In genomic region chr15:43792761-43793493, GRCh38 we compare ENCODE assay signal across 9 cellular contexts. TPM values are rescaled to one million over a fixed set of nuclear protein-coding genes. Genes with fewer than 3 reads are reported as not detected.
DNase-seq lines count a peak whose midpoint lies in the region; ATAC-seq and TF ChIP-seq lines count a peak whose summit lies in the region.
"Had no signal": no experiment of that assay in that cellular context is flagged by ENCODE, and none has a peak within 500 bp of the region (broad histone marks: within the 10 kb centered on the region; RNA-seq: fewer than 3 reads in every experiment).

No MANE protein-coding gene starts in this region.

- intact Hi-C loops in CD4-positive, alpha-beta T cell (cut with DNase I, micrococcal nuclease) = loop anchor here (1.0 to 10.0 kb wide), 4 partner anchors 7 to 278 kb away; partner anchors contain the start of genes WDR76 (in 2 of the 2), HYPK (in 1 of the 2), MAP1A (in 1 of the 2) and SERINC4 (in 1 of the 2)
- intact Hi-C loops in posterior vena cava (cut with DNase I) = no loop called here

- H3K27ac ChIP-seq in CD4-positive, alpha-beta T cell (ENCODE audit: low read depth, low read length) = peak overlapping the region; percentile 98

- no peak for ATAC-seq in CD4-positive, alpha-beta T cell (ENCODE audit: poor library complexity)
- ATAC-seq in activated T-helper 17 cell treated with anti-CD3 and anti-CD28 coated beads, Interleukin-2, amount 50 U/mL, for 72 hours (replicated peaks) = no peak
- ATAC-seq in GM18907 (IDR thresholded peaks at IDR 0.05; ENCODE audit: unreplicated experiment) (no peak), HG03342 (IDR thresholded peaks at IDR 0.05; ENCODE audit: unreplicated experiment) (no peak)

- CTCF ChIA-PET in CD4-positive, alpha-beta T cell (lab: Charles Lee) = interaction anchor here (1.3 to 4.8 kb wide), 4 partner anchors 12 to 17 kb away, joined by 3 to 29 read pairs (median 4); partner anchors contain the start of gene ELL3

- TF ChIP-seq RAD21 in Ishikawa (IDR thresholded peaks at IDR 0.05; ENCODE audit: low read depth) = no peak

- H3K9me3 Mint-ChIP-seq in CD4-positive, alpha-beta T cell = no peaks in the 10 kb centered on the region
- no peaks in the 10 kb centered on the region for H3K9me3 Mint-ChIP-seq in activated T-helper 17 cell treated with anti-CD3 and anti-CD28 coated beads, Interleukin-2, amount 50 U/mL, for 72 hours

- no peak for TF ChIP-seq CTCF in CD4-positive, alpha-beta T cell (IDR thresholded peaks at IDR 0.05)

- POLR2A ChIA-PET in CD4-positive, alpha-beta T cell (lab: Charles Lee) = interaction anchor here (1.0 to 4.4 kb wide), 6 partner anchors 7 to 43 kb away, joined by 3 to 55 read pairs (median 14); partner anchors contain the start of genes ELL3, HYPK, MFAP1 and SERINC4

- no peak for TF ChIP-seq EP300 in Ishikawa (IDR thresholded peaks at IDR 0.05; ENCODE audit: borderline replicate concordance)

- peak overlapping the region; percentile 99 for H3K27ac Mint-ChIP-seq in CD4-positive, alpha-beta T cell
- peak overlapping the region; percentile 97 for H3K27ac Mint-ChIP-seq in activated T-helper 17 cell treated with anti-CD3 and anti-CD28 coated beads, Interleukin-2, amount 50 U/mL, for 72 hours

- no peaks in the 10 kb centered on the region for H3K27me3 Mint-ChIP-seq in CD4-positive, alpha-beta T cell
- H3K27me3 Mint-ChIP-seq in activated T-helper 17 cell treated with anti-CD3 and anti-CD28 coated beads, Interleukin-2, amount 50 U/mL, for 72 hours = no peaks in the 10 kb centered on the region

- H3K27me3 ChIP-seq in CD4-positive, alpha-beta T cell (ENCODE audit: control insufficient read depth, insufficient read depth, low read length) = no peaks in the 10 kb centered on the region

- H3K9me3 ChIP-seq in CD4-positive, alpha-beta T cell (ENCODE audit: control insufficient read depth, low read length) = no peaks in the 10 kb centered on the region

- peak overlapping the region; percentile 99 for H3K4me3 Mint-ChIP-seq in CD4-positive, alpha-beta T cell
- H3K4me3 Mint-ChIP-seq in activated T-helper 17 cell treated with anti-CD3 and anti-CD28 coated beads, Interleukin-2, amount 50 U/mL, for 72 hours = peak overlapping the region; percentile 97

- DNase-seq in CD4-positive, alpha-beta T cell = peak in 2 of 10 experiments; percentile 7 to 16
- DNase-seq in glomerular visceral epithelial cell (ENCODE audit: extremely low spot score) (peak; percentile 26), posterior vena cava (ENCODE audit: low spot score) (peak; percentile 86), hippocampal formation (lab: John Stamatoyannopoulos, UW) (no peak)

- H3K4me1 Mint-ChIP-seq in CD4-positive, alpha-beta T cell (ENCODE audit: low read depth) = peaks cover 63% of the 10 kb centered on the region
- peaks cover 29% of the 10 kb centered on the region for H3K4me1 Mint-ChIP-seq in activated T-helper 17 cell treated with anti-CD3 and anti-CD28 coated beads, Interleukin-2, amount 50 U/mL, for 72 hours

- peaks cover 63% of the 10 kb centered on the region for H3K36me3 Mint-ChIP-seq in CD4-positive, alpha-beta T cell (ENCODE audit: low read depth)
- peaks cover 61% of the 10 kb centered on the region for H3K36me3 Mint-ChIP-seq in activated T-helper 17 cell treated with anti-CD3 and anti-CD28 coated beads, Interleukin-2, amount 50 U/mL, for 72 hours (ENCODE audit: low read depth)

TF ChIP-seq in Ishikawa, 13 proteins besides CTCF, POLR2A, EP300 and RAD21:
- TF ChIP-seq YY1 (IDR thresholded peaks at IDR 0.05; ENCODE audit: low read depth) (no peak), TCF12 (IDR thresholded peaks at IDR 0.05; ENCODE audit: low read depth) (0 out of 2 replicates have a peak, but pooled peaks have one; percentile 7)

RNA-seq across cellular contexts. Expression of gene SERF2, which starts 0.8 kb away (rescaled TPM):
- total RNA-seq in CD4-positive, alpha-beta T cell = 100 to 1,000 TPM; 319 to 323 TPM
- total RNA-seq in activated T-helper 17 cell treated with anti-CD3 and anti-CD28 coated beads, Interleukin-2, amount 50 U/mL, for 72 hours = 100 to 1,000 TPM; 521 to 550 TPM
- total RNA-seq in posterior vena cava = 100 to 1,000 TPM; 618 to 766 TPM

RNA-seq across cellular contexts. Expression of gene SERINC4, which starts 7.1 kb away (rescaled TPM):
- total RNA-seq in CD4-positive, alpha-beta T cell = under 1 TPM in 1 of 2 experiments, not detected in 1; 0.36 TPM
- total RNA-seq in activated T-helper 17 cell treated with anti-CD3 and anti-CD28 coated beads, Interleukin-2, amount 50 U/mL, for 72 hours = under 1 TPM; 0.17 to 0.24 TPM
- total RNA-seq in posterior vena cava = not detected
- total RNA-seq: M059J had no signal

RNA-seq across cellular contexts. Expression of gene HYPK, which starts 7.5 kb away (rescaled TPM):
- total RNA-seq in CD4-positive, alpha-beta T cell = 10 to 100 TPM; 17.6 to 18.5 TPM
- 10 to 100 TPM; 15.6 to 17.5 TPM for total RNA-seq in activated T-helper 17 cell treated with anti-CD3 and anti-CD28 coated beads, Interleukin-2, amount 50 U/mL, for 72 hours
- total RNA-seq in posterior vena cava = 10 to 100 TPM; 11.3 to 11.9 TPM

RNA-seq across cellular contexts. Expression of gene ELL3, which starts 16.2 kb away (rescaled TPM):
- 1 to 10 TPM; 1.1 to 2.3 TPM for total RNA-seq in CD4-positive, alpha-beta T cell
- total RNA-seq in activated T-helper 17 cell treated with anti-CD3 and anti-CD28 coated beads, Interleukin-2, amount 50 U/mL, for 72 hours = 1 to 10 TPM in 1 of 2 donors, under 1 TPM in 1; 0.54 to 1.4 TPM
- 1 to 10 TPM; 2.2 TPM for total RNA-seq in posterior vena cava

RNA-seq across cellular contexts. Expression of gene MFAP1, which starts 31.6 kb away (rescaled TPM):
- total RNA-seq in CD4-positive, alpha-beta T cell = 10 to 100 TPM in 1 of 2 experiments, 1 to 10 TPM in 1; 9.4 to 10.6 TPM
- total RNA-seq in activated T-helper 17 cell treated with anti-CD3 and anti-CD28 coated beads, Interleukin-2, amount 50 U/mL, for 72 hours = 10 to 100 TPM; 46.5 to 63.4 TPM
- 10 to 100 TPM; 16.6 to 17.7 TPM for total RNA-seq in posterior vena cava

Comparison
In these comparisons a context has a peak if more than half of its experiments do, and no peak if none do; other contexts are left out.
1. DNase-seq: peak in glomerular visceral epithelial cell (single experiment) and posterior vena cava (single experiment); none in hippocampal formation (0 of 2).
2. intact Hi-C loops: an anchor here in CD4-positive, alpha-beta T cell (1.0 to 10.0 kb wide); none called in posterior vena cava.